ENCODE assay signal across 24 cellular contexts in the genomic region with DNA sequence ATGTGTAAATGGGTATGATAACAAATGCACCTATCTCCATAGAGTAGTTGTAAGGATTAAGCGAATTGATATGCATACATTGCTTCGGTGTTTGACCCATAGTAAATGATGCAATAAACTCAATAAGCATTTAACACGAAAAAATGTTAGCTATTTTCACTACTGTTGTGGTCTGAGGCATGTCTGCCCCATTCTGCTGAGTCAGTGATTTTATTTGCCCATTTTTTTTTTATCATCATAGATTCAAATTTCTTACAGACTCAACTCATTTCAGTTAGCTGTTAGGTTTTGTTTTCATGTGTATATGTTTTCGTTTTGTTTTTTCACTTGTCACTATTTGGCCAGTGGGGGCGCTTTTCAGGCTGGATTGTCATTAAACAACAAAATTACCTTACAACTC.
"Had no signal": no experiment of that assay in that cellular context is flagged by ENCODE, and none has a peak within 500 bp of the region (broad histone marks: within the 10 kb centered on the region; RNA-seq: fewer than 3 reads in every experiment).

No MANE protein-coding gene starts in this region.

- H3K4me1 ChIP-seq: gastroesophageal sphincter, heart right ventricle, parathyroid adenoma, thyroid gland had no signal

- H3K4me3 Mint-ChIP-seq: effector memory CD8-positive, alpha-beta T cell; nephron progenitor cell; stimulated activated naive CD8-positive, alpha-beta T cell treated with anti-CD3 and anti-CD28 coated beads, Interleukin-15, Interleukin-2, amounts not matched to agents 100 ng/mL and 50 ng/mL, for 24 hours; T-helper 2 cell treated with Interferon-gamma antibody and Interleukin-4, amounts not matched to agents 5 μg/mL and 100 μg/mL, for 36 hours had no signal

- H3K4me3 ChIP-seq: gastroesophageal sphincter, heart right ventricle, mucosa of descending colon, thyroid gland had no signal

- H3K9ac ChIP-seq: parathyroid adenoma had no signal

- DNase-seq: activated gamma-delta T cell treated with Interleukin-2 at 50 U/mL for 16 hours; activated T-cell treated with anti-CD3 and anti-CD28 coated beads, Interleukin-2, amount 50 U/mL, for 1 hour; aorta; central memory CD4-positive, alpha-beta T cell; effector memory CD8-positive, alpha-beta T cell; heart right ventricle; left colon; mesenchymal stem cell; mucosa of descending colon; nephron progenitor cell; nucleus accumbens; right cardiac atrium; stimulated activated CD4-positive, alpha-beta T cell treated with anti-CD3 and anti-CD28 coated beads, Interleukin-12 subunit alpha, Interleukin-12 subunit beta, amount 100 ng/mL, for 4 hours; stimulated activated CD4-positive, alpha-beta T cell treated with anti-CD3 and anti-CD28 coated beads, Interleukin-4, amount 100 ng/mL, for 4 hours; substantia nigra; thyroid gland had no signal

- H3K27me3 ChIP-seq: gastroesophageal sphincter, heart right ventricle, thyroid gland had no signal

- H3K79me2 ChIP-seq: parathyroid adenoma had no signal

- H3K27ac ChIP-seq: gastroesophageal sphincter, heart right ventricle, parathyroid adenoma, thyroid gland had no signal

- H3K36me3 ChIP-seq: gastroesophageal sphincter, heart right ventricle, thyroid gland had no signal

- H3K9me3 Mint-ChIP-seq: activated naive CD4-positive, alpha-beta T cell treated with anti-CD3 and anti-CD28 coated beads, Interleukin-2, amount 50 U/mL, for 72 hours; effector memory CD8-positive, alpha-beta T cell; stimulated activated naive CD8-positive, alpha-beta T cell treated with anti-CD3 and anti-CD28 coated beads, Interleukin-15, Interleukin-2, amounts not matched to agents 100 ng/mL and 50 ng/mL, for 24 hours; T-helper 2 cell treated with Interferon-gamma antibody and Interleukin-4, amounts not matched to agents 5 μg/mL and 100 μg/mL, for 36 hours had no signal

- H3K9me3 ChIP-seq: gastroesophageal sphincter, heart right ventricle, mucosa of descending colon, thyroid gland had no signal

- H3K36me3 Mint-ChIP-seq: activated naive CD4-positive, alpha-beta T cell treated with anti-CD3 and anti-CD28 coated beads, Interleukin-2, amount 50 U/mL, for 72 hours had no signal

- H3K27ac Mint-ChIP-seq: activated naive CD4-positive, alpha-beta T cell treated with anti-CD3 and anti-CD28 coated beads, Interleukin-2, amount 50 U/mL, for 72 hours; effector memory CD8-positive, alpha-beta T cell; nephron progenitor cell; stimulated activated naive CD8-positive, alpha-beta T cell treated with anti-CD3 and anti-CD28 coated beads, Interleukin-15, Interleukin-2, amounts not matched to agents 100 ng/mL and 50 ng/mL, for 24 hours; T-helper 2 cell treated with Interferon-gamma antibody and Interleukin-4, amounts not matched to agents 5 μg/mL and 100 μg/mL, for 36 hours had no signal

- FAIRE-seq: colon, keratinocyte, TTC549 had no signal

- H3K27me3 Mint-ChIP-seq: stimulated activated naive CD8-positive, alpha-beta T cell treated with anti-CD3 and anti-CD28 coated beads, Interleukin-15, Interleukin-2, amounts not matched to agents 100 ng/mL and 50 ng/mL, for 24 hours had no signal

- ATAC-seq: activated naive CD4-positive, alpha-beta T cell treated with anti-CD3 and anti-CD28 coated beads, Interleukin-2, amount 50 U/mL, for 72 hours; effector memory CD8-positive, alpha-beta T cell; gastroesophageal sphincter; heart right ventricle; left colon; mucosa of descending colon; right cardiac atrium had no signal

- H2AFZ ChIP-seq: parathyroid adenoma had no signal
